ENCODE assay signal across 27 cellular contexts in genomic region chr2:72576861-72577260, GRCh38.
DNase-seq lines count a peak whose midpoint lies in the region; FAIRE-seq and TF ChIP-seq lines count a peak whose summit lies in the region.
"Had no signal": no experiment of that assay in that cellular context is flagged by ENCODE, and none has a peak within 500 bp of the region (broad histone marks: within the 10 kb centered on the region; RNA-seq: fewer than 3 reads in every experiment).

No MANE protein-coding gene starts in this region.

- H3K4me3 Mint-ChIP-seq in astrocyte (ENCODE audit: unreplicated experiment) = no peak overlapping the region
- no peak overlapping the region for H3K4me3 Mint-ChIP-seq in T-helper 2 cell treated with Interferon-gamma antibody and Interleukin-4, amounts not matched to agents 5 μg/mL and 100 μg/mL, for 36 hours
- H3K4me3 Mint-ChIP-seq: activated CD8-positive, alpha-beta T cell treated with anti-CD3 and anti-CD28 coated beads for 36 hours; activated naive CD8-positive, alpha-beta T cell treated with anti-CD3 and anti-CD28 coated beads, Interleukin-2, amount 10 ng/mL, durations not matched to agents 7 days and 5 days; CD4-positive, alpha-beta T cell; memory B cell; stimulated activated effector memory CD8-positive, alpha-beta T cell treated with anti-CD3 and anti-CD28 coated beads, Interleukin-12 subunit alpha, Interleukin-12 subunit beta, amount 100 ng/mL, for 72 hours; T-helper 1 cell treated with Interleukin-12 subunit alpha and Interleukin-12 subunit beta and Interleukin-4 antibody, amounts not matched to agents 30 μg/mL and 1 μg/mL, for 36 hours; type B pancreatic cell had no signal

- no peaks in the 10 kb centered on the region for H3K36me3 Mint-ChIP-seq in astrocyte (ENCODE audit: low read depth, unreplicated experiment)
- H3K36me3 Mint-ChIP-seq in T-helper 2 cell treated with Interferon-gamma antibody and Interleukin-4, amounts not matched to agents 5 μg/mL and 100 μg/mL, for 36 hours (ENCODE audit: low read depth) = no peaks in the 10 kb centered on the region
- H3K36me3 Mint-ChIP-seq: activated naive CD8-positive, alpha-beta T cell treated with anti-CD3 and anti-CD28 coated beads, Interleukin-2, amount 10 ng/mL, durations not matched to agents 7 days and 5 days; stimulated activated effector memory CD8-positive, alpha-beta T cell treated with anti-CD3 and anti-CD28 coated beads, Interleukin-12 subunit alpha, Interleukin-12 subunit beta, amount 100 ng/mL, for 72 hours; type B pancreatic cell had no signal

- H3K79me2 ChIP-seq in astrocyte (ENCODE audit: insufficient read depth, low read length) = no peaks in the 10 kb centered on the region

- peaks cover 13% of the 10 kb centered on the region for H3K4me1 ChIP-seq in astrocyte (ENCODE audit: insufficient read depth, low read length)
- H3K4me1 ChIP-seq: body of pancreas, right lobe of liver had no signal

- no peak overlapping the region for H3K27ac Mint-ChIP-seq in astrocyte (ENCODE audit: unreplicated experiment)
- H3K27ac Mint-ChIP-seq in T-helper 2 cell treated with Interferon-gamma antibody and Interleukin-4, amounts not matched to agents 5 μg/mL and 100 μg/mL, for 36 hours = no peak overlapping the region
- H3K27ac Mint-ChIP-seq: activated CD8-positive, alpha-beta T cell treated with anti-CD3 and anti-CD28 coated beads for 36 hours; activated naive CD8-positive, alpha-beta T cell treated with anti-CD3 and anti-CD28 coated beads, Interleukin-2, amount 10 ng/mL, durations not matched to agents 7 days and 5 days; CD4-positive, alpha-beta T cell; memory B cell; progenitor cell of endocrine pancreas; stimulated activated effector memory CD8-positive, alpha-beta T cell treated with anti-CD3 and anti-CD28 coated beads, Interleukin-12 subunit alpha, Interleukin-12 subunit beta, amount 100 ng/mL, for 72 hours; T-helper 1 cell treated with Interleukin-12 subunit alpha and Interleukin-12 subunit beta and Interleukin-4 antibody, amounts not matched to agents 30 μg/mL and 1 μg/mL, for 36 hours; type B pancreatic cell had no signal

- H3K9ac ChIP-seq in astrocyte (ENCODE audit: low read length) = peak overlapping the region; percentile 20

- DNase-seq in GM03348 (ENCODE audit: low spot score) (peak; percentile 56), astrocyte (ENCODE audit: low read depth) (peak; percentile 61), fibroblast of mammary gland (ENCODE audit: low read depth) (peak; percentile 6), NCI-H524 (lab: John Stamatoyannopoulos, UW) (no peak), GM13976 (ENCODE audit: low spot score) (no peak), DMS53 (lab: John Stamatoyannopoulos, UW) (no peak)
- DNase-seq in T-helper 2 cell treated with Interferon-gamma antibody and Interleukin-4, amounts not matched to agents 5 μg/mL and 100 μg/mL, for 36 hours (ENCODE audit: low spot score) = no peak
- DNase-seq: activated CD8-positive, alpha-beta T cell treated with anti-CD3 and anti-CD28 coated beads for 36 hours; activated naive CD8-positive, alpha-beta T cell treated with anti-CD3 and anti-CD28 coated beads, Interleukin-2, amount 10 ng/mL, durations not matched to agents 7 days and 5 days; activated T-cell treated with anti-CD3 and anti-CD28 coated beads for 4 hours; body of pancreas; CD4-positive, alpha-beta T cell; effector CD8-positive, alpha-beta T cell; hypothalamus; NCI-H1436; NCI-H2081 treated with DMSO at 0.1 percent for 48 hours; NCI-H345; NCI-H82; right lobe of liver; stimulated activated CD4-positive, alpha-beta T cell treated with anti-CD3 and anti-CD28 coated beads, Interleukin-4, amount 100 ng/mL, for 24 hours; substantia nigra had no signal

- H2AFZ ChIP-seq in astrocyte (ENCODE audit: low read depth, low read length) = no peak overlapping the region

- peak overlapping the region; percentile 53 for H3K27ac ChIP-seq in astrocyte (ENCODE audit: low read depth, low read length)
- H3K27ac ChIP-seq: body of pancreas, right lobe of liver, SJSA1 had no signal

- no peaks in the 10 kb centered on the region for H3K27me3 ChIP-seq in astrocyte (ENCODE audit: insufficient read depth, low read length)
- H3K27me3 ChIP-seq: body of pancreas, right lobe of liver, SJSA1 had no signal

- H3K9me3 ChIP-seq in astrocyte (ENCODE audit: insufficient read depth, low read depth, low read length) = no peaks in the 10 kb centered on the region
- H3K9me3 ChIP-seq: body of pancreas, right lobe of liver, SJSA1 had no signal

- no peaks in the 10 kb centered on the region for H3K9me3 Mint-ChIP-seq in astrocyte (ENCODE audit: unreplicated experiment)
- no peaks in the 10 kb centered on the region for H3K9me3 Mint-ChIP-seq in T-helper 2 cell treated with Interferon-gamma antibody and Interleukin-4, amounts not matched to agents 5 μg/mL and 100 μg/mL, for 36 hours
- H3K9me3 Mint-ChIP-seq: activated CD8-positive, alpha-beta T cell treated with anti-CD3 and anti-CD28 coated beads for 36 hours; activated naive CD8-positive, alpha-beta T cell treated with anti-CD3 and anti-CD28 coated beads, Interleukin-2, amount 10 ng/mL, durations not matched to agents 7 days and 5 days; CD4-positive, alpha-beta T cell; memory B cell; stimulated activated effector memory CD8-positive, alpha-beta T cell treated with anti-CD3 and anti-CD28 coated beads, Interleukin-12 subunit alpha, Interleukin-12 subunit beta, amount 100 ng/mL, for 72 hours; T-helper 1 cell treated with Interleukin-12 subunit alpha and Interleukin-12 subunit beta and Interleukin-4 antibody, amounts not matched to agents 30 μg/mL and 1 μg/mL, for 36 hours; type B pancreatic cell had no signal

- no peaks in the 10 kb centered on the region for H4K20me1 ChIP-seq in astrocyte (ENCODE audit: insufficient read depth, low read length)

- H3K4me1 Mint-ChIP-seq in astrocyte (ENCODE audit: low read depth, unreplicated experiment) = peaks cover 31% of the 10 kb centered on the region
- no peaks in the 10 kb centered on the region for H3K4me1 Mint-ChIP-seq in T-helper 2 cell treated with Interferon-gamma antibody and Interleukin-4, amounts not matched to agents 5 μg/mL and 100 μg/mL, for 36 hours (ENCODE audit: low read depth)
- H3K4me1 Mint-ChIP-seq: activated naive CD8-positive, alpha-beta T cell treated with anti-CD3 and anti-CD28 coated beads, Interleukin-2, amount 10 ng/mL, durations not matched to agents 7 days and 5 days; memory B cell; stimulated activated effector memory CD8-positive, alpha-beta T cell treated with anti-CD3 and anti-CD28 coated beads, Interleukin-12 subunit alpha, Interleukin-12 subunit beta, amount 100 ng/mL, for 72 hours had no signal

- H3K4me3 ChIP-seq in astrocyte (ENCODE audit: insufficient read depth, low read depth, low read length) (no peak overlapping the region), fibroblast of mammary gland (ENCODE audit: control insufficient read depth, low read depth, low read length) (no peak overlapping the region)
- H3K4me3 ChIP-seq: body of pancreas, right lobe of liver, SJSA1 had no signal

- H3K27me3 Mint-ChIP-seq in astrocyte (ENCODE audit: low read depth, unreplicated experiment) = no peaks in the 10 kb centered on the region
- peaks cover 2% of the 10 kb centered on the region for H3K27me3 Mint-ChIP-seq in T-helper 2 cell treated with Interferon-gamma antibody and Interleukin-4, amounts not matched to agents 5 μg/mL and 100 μg/mL, for 36 hours (ENCODE audit: low read depth)
- H3K27me3 Mint-ChIP-seq: activated CD8-positive, alpha-beta T cell treated with anti-CD3 and anti-CD28 coated beads for 36 hours; activated naive CD8-positive, alpha-beta T cell treated with anti-CD3 and anti-CD28 coated beads, Interleukin-2, amount 10 ng/mL, durations not matched to agents 7 days and 5 days; CD4-positive, alpha-beta T cell; memory B cell; progenitor cell of endocrine pancreas; type B pancreatic cell had no signal

- no peaks in the 10 kb centered on the region for H3K36me3 ChIP-seq in astrocyte (ENCODE audit: insufficient read depth, low read length)
- H3K36me3 ChIP-seq: right lobe of liver, SJSA1 had no signal

- in situ Hi-C loops in GM13976 (cut with MboI; ENCODE audit: low sequenced_read_pairs, unreplicated experiment) = no loop called here

- peak overlapping the region; percentile 29 for H3K4me2 ChIP-seq in astrocyte (ENCODE audit: low read length)

- TF ChIP-seq CTCF in astrocyte (IDR thresholded peaks at IDR 0.05; ENCODE audit: insufficient read depth, low read depth, low read length) = no peak
- TF ChIP-seq CTCF in fibroblast of mammary gland (conservative IDR thresholded peaks at IDR 0.05; ENCODE audit: control insufficient read depth, insufficient read depth, low read depth, low read length) = no peak
- TF ChIP-seq CTCF in GM13976 (IDR thresholded peaks at IDR 0.05; ENCODE audit: borderline replicate concordance, control extremely low read depth, extremely low read depth, insufficient read depth, missing control alignments) = no peak

- peak; percentile 88 for FAIRE-seq in astrocyte (lab: Jason Lieb, UNC)

Comparison
In these comparisons a context has a peak if more than half of its experiments do, and no peak if none do; other contexts are left out.
1. DNase-seq: peak in GM03348 (single experiment), astrocyte (single experiment) and fibroblast of mammary gland (single experiment); none in NCI-H524 (0 of 2), T-helper 2 cell treated with Interferon-gamma antibody and Interleukin-4, amounts not matched to agents 5 μg/mL and 100 μg/mL, for 36 hours (single experiment), GM13976 (single experiment) and DMS53 (single experiment).